In genomic region chr21:34076835-34077234, GRCh38 we compare ENCODE assay signal across 13 cellular contexts. TPM values are rescaled to one million over a fixed set of nuclear protein-coding genes. Genes with fewer than 3 reads are reported as not detected.
DNase-seq lines count a peak whose midpoint lies in the region; ATAC-seq, FAIRE-seq and TF ChIP-seq lines count a peak whose summit lies in the region.
"Had no signal": no experiment of that assay in that cellular context is flagged by ENCODE, and none has a peak within 500 bp of the region (broad histone marks: within the 10 kb centered on the region; RNA-seq: fewer than 3 reads in every experiment).

No MANE protein-coding gene starts in this region.

- DNase-seq in GM12891 (ENCODE audit: insufficient read length, low spot score) (no peak), AG20443 (ENCODE audit: low spot score) (no peak)
- DNase-seq in naive thymus-derived CD4-positive, alpha-beta T cell = no peak
- DNase-seq: NCI-H1105; retina; stimulated activated CD4-positive, alpha-beta T cell treated with anti-CD3 and anti-CD28 coated beads, Interleukin-4, amount 100 ng/mL, for 1 hour had no signal

- H3K4me1 ChIP-seq in BLaER1 treated with 17β-estradiol and CSF1 and Interleukin-3, amounts not matched to agents 10 nM and 100 nM = peaks cover 41 to 81% (median 61%) of the 10 kb centered on the region in 10 experiments
- H3K4me1 ChIP-seq in naive thymus-derived CD4-positive, alpha-beta T cell (ENCODE audit: control insufficient read depth in 2 of 2, insufficient read depth in 2 of 2, low read length in 2 of 2) = peaks cover 48 to 59% of the 10 kb centered on the region in 2 donors

- peaks cover 57% of the 10 kb centered on the region for H3K4me1 Mint-ChIP-seq in activated naive CD8-positive, alpha-beta T cell (ENCODE audit: low read depth)
- peaks cover 8 to 86% (median 78%) of the 10 kb centered on the region in 7 donors for H3K4me1 Mint-ChIP-seq in naive thymus-derived CD4-positive, alpha-beta T cell

- H4K20me1 ChIP-seq in BLaER1 treated with 17β-estradiol and CSF1 and Interleukin-3, amounts not matched to agents 10 nM and 100 nM = peaks cover 56 to 84% (median 79%) of the 10 kb centered on the region in 11 experiments; a peak in 21 of 22 replicates

- intact Hi-C loops in naive thymus-derived CD4-positive, alpha-beta T cell (cut with micrococcal nuclease) = loop anchor here in 1 of 2 donors (5.0 kb wide), 2 partner anchors 120 to 270 kb away; no protein-coding TSS in a partner anchor

- peaks cover 17 to 80% (median 67%) of the 10 kb centered on the region in 11 experiments; a peak in 21 of 22 replicates for H3K36me3 ChIP-seq in BLaER1 treated with 17β-estradiol and CSF1 and Interleukin-3, amounts not matched to agents 10 nM and 100 nM
- peaks cover 0 to 2% (median 0%) of the 10 kb centered on the region in 3 experiments for H3K36me3 ChIP-seq in naive thymus-derived CD4-positive, alpha-beta T cell (ENCODE audit: control insufficient read depth in 2 of 3, insufficient read depth in 3 of 3, low read length in 3 of 3)

- no peaks in the 10 kb centered on the region; a peak in 1 of 22 replicates for H3K9me3 ChIP-seq in BLaER1 treated with 17β-estradiol and CSF1 and Interleukin-3, amounts not matched to agents 10 nM and 100 nM (replicated peaks in 1 of 11)
- no peaks in the 10 kb centered on the region for H3K9me3 ChIP-seq in naive thymus-derived CD4-positive, alpha-beta T cell (ENCODE audit: control insufficient read depth in 2 of 3, low read length in 3 of 3)

- H3K4me3 ChIP-seq in BLaER1 treated with 17β-estradiol and CSF1 and Interleukin-3, amounts not matched to agents 10 nM and 100 nM = peak overlapping the region in 7 of 10 experiments; percentile 17 to 97 (median 94); a peak in 13 of 20 replicates
- H3K4me3 ChIP-seq in naive thymus-derived CD4-positive, alpha-beta T cell (ENCODE audit: low read length) = no peak overlapping the region

- TF ChIP-seq POLR2A in GM12891 (IDR thresholded peaks at IDR 0.05; ENCODE audit: low read depth, low read length) = no peak

- no peaks in the 10 kb centered on the region for H3K9me3 Mint-ChIP-seq in activated naive CD8-positive, alpha-beta T cell (ENCODE audit: low read depth)
- H3K9me3 Mint-ChIP-seq in naive thymus-derived CD4-positive, alpha-beta T cell = no peaks in the 10 kb centered on the region
- H3K9me3 Mint-ChIP-seq: stimulated activated memory B cell treated with anti-CD40 and anti-IgM and Interleukin-4, amounts not matched to agents 10 μg/mL and 1 μg/mL and 100 μg/mL, for 72 hours had no signal

- peak overlapping the region; percentile 87 for H3K4me3 Mint-ChIP-seq in activated naive CD8-positive, alpha-beta T cell
- H3K4me3 Mint-ChIP-seq in naive thymus-derived CD4-positive, alpha-beta T cell = peak overlapping the region; percentile 6 to 98 (median 78)

- POLR2A ChIA-PET in naive thymus-derived CD4-positive, alpha-beta T cell (lab: Charles Lee) = interaction anchor here (0.7 to 6.3 kb wide), 6 partner anchors 16 to 145 kb away, joined by 3 to 58 read pairs (median 18); no protein-coding TSS in a partner anchor

- H3K4me2 ChIP-seq in BLaER1 treated with 17β-estradiol and CSF1 and Interleukin-3, amounts not matched to agents 10 nM and 100 nM = peak overlapping the region; percentile 49 to 97 (median 89)

- H3K27ac Mint-ChIP-seq in activated naive CD8-positive, alpha-beta T cell = peak overlapping the region; percentile 95
- peak overlapping the region in 7 of 9 donors; percentile 6 to 89 (median 49) for H3K27ac Mint-ChIP-seq in naive thymus-derived CD4-positive, alpha-beta T cell
- H3K27ac Mint-ChIP-seq: stimulated activated memory B cell treated with anti-CD40 and anti-IgM and Interleukin-4, amounts not matched to agents 10 μg/mL and 1 μg/mL and 100 μg/mL, for 72 hours had no signal

- no peak for ATAC-seq in naive thymus-derived CD4-positive, alpha-beta T cell
- ATAC-seq in GM21381 (IDR thresholded peaks at IDR 0.05; ENCODE audit: unreplicated experiment) (no peak), HG02885 (IDR thresholded peaks at IDR 0.05; ENCODE audit: poor library complexity, unreplicated experiment) (no peak), GM21367 (IDR thresholded peaks at IDR 0.05; ENCODE audit: unreplicated experiment) (no peak)
- ATAC-seq: stimulated activated memory B cell treated with anti-CD40 and anti-IgM and Interleukin-4, amounts not matched to agents 10 μg/mL and 1 μg/mL and 100 μg/mL, for 72 hours had no signal

- H3K27ac ChIP-seq in BLaER1 treated with 17β-estradiol and CSF1 and Interleukin-3, amounts not matched to agents 10 nM and 100 nM = peak overlapping the region in 7 of 11 experiments; percentile 5 to 95 (median 27); a peak in 6 of 22 replicates
- peak overlapping the region; percentile 37 for H3K27ac ChIP-seq in naive thymus-derived CD4-positive, alpha-beta T cell (ENCODE audit: low read depth, low read length)
- H3K27ac ChIP-seq: C4-2B had no signal

- peaks cover 34% of the 10 kb centered on the region for H3K36me3 Mint-ChIP-seq in activated naive CD8-positive, alpha-beta T cell
- H3K36me3 Mint-ChIP-seq in naive thymus-derived CD4-positive, alpha-beta T cell = peaks cover 5 to 55% (median 13%) of the 10 kb centered on the region in 5 donors

- no peaks in the 10 kb centered on the region for H3K27me3 ChIP-seq in BLaER1 treated with 17β-estradiol and CSF1 and Interleukin-3, amounts not matched to agents 10 nM and 100 nM
- no peaks in the 10 kb centered on the region for H3K27me3 ChIP-seq in naive thymus-derived CD4-positive, alpha-beta T cell (ENCODE audit: control insufficient read depth in 2 of 2, insufficient read depth in 2 of 2, low read length in 2 of 2)

- H3K27me3 Mint-ChIP-seq in activated naive CD8-positive, alpha-beta T cell = no peaks in the 10 kb centered on the region
- H3K27me3 Mint-ChIP-seq in naive thymus-derived CD4-positive, alpha-beta T cell = no peaks in the 10 kb centered on the region
- H3K27me3 Mint-ChIP-seq: stimulated activated memory B cell treated with anti-CD40 and anti-IgM and Interleukin-4, amounts not matched to agents 10 μg/mL and 1 μg/mL and 100 μg/mL, for 72 hours had no signal

- peak overlapping the region in 5 of 11 experiments; percentile 9 to 96 (median 25); a peak in 7 of 22 replicates for H3K9ac ChIP-seq in BLaER1 treated with 17β-estradiol and CSF1 and Interleukin-3, amounts not matched to agents 10 nM and 100 nM

- CTCF ChIA-PET in naive thymus-derived CD4-positive, alpha-beta T cell (lab: Charles Lee) = interaction anchor here (0.6 to 2.4 kb wide), 4 partner anchors 131 to 274 kb away, joined by 3 to 24 read pairs (median 4); no protein-coding TSS in a partner anchor

- FAIRE-seq in GM12891 (lab: Jason Lieb, UNC) = peak; percentile 20

TF ChIP-seq in GM12891, 5 proteins besides CTCF, POLR2A, EP300 and RAD21:
- TF ChIP-seq POLR2AphosphoS5 (IDR thresholded peaks at IDR 0.05; ENCODE audit: low read depth, low read length) = no peak
- TF ChIP-seq SPI1 (IDR thresholded peaks at IDR 0.05; ENCODE audit: low read depth, low read length) = no peak
- no peak for TF ChIP-seq TAF1 (IDR thresholded peaks at IDR 0.05; ENCODE audit: low read depth, low read length)
- no peak for TF ChIP-seq POU2F2 (IDR thresholded peaks at IDR 0.05; ENCODE audit: low read depth, low read length)
- TF ChIP-seq PAX5 (IDR thresholded peaks at IDR 0.05; ENCODE audit: insufficient read depth, low read length, severe bottlenecking) = no peak

RNA-seq across cellular contexts. Expression of gene MRPS6, which starts 3.5 kb away (rescaled TPM):
- polyA plus RNA-seq in GM12891 (2012; ENCODE audit: low read depth, missing spikeins) = 91.7 TPM
- 10 to 100 TPM; 25.5 to 92.7 (median 87.9) TPM for total RNA-seq in naive thymus-derived CD4-positive, alpha-beta T cell
- polyA plus RNA-seq in naive thymus-derived CD4-positive, alpha-beta T cell = 100 to 1,000 TPM; 183 to 193 TPM

RNA-seq across cellular contexts. Expression of gene SLC5A3, which starts 3.5 kb away (rescaled TPM):
- polyA plus RNA-seq in GM12891 (2012; ENCODE audit: low read depth, missing spikeins) = 3.3 TPM
- total RNA-seq in naive thymus-derived CD4-positive, alpha-beta T cell = 10 to 100 TPM in 3 of 5 experiments, 1 to 10 TPM in 2; 8.8 to 45.5 (median 34.0) TPM
- polyA plus RNA-seq in naive thymus-derived CD4-positive, alpha-beta T cell = 1 to 10 TPM; 1.8 to 2.1 TPM
